In genomic region chr17:42894283-42895184, GRCh38 we compare ENCODE assay signal across 13 cellular contexts. TPM values are rescaled to one million over a fixed set of nuclear protein-coding genes. Genes with fewer than 3 reads are reported as not detected.
DNase-seq lines count a peak whose midpoint lies in the region; ATAC-seq and TF ChIP-seq lines count a peak whose summit lies in the region.
"Had no signal": no experiment of that assay in that cellular context is flagged by ENCODE, and none has a peak within 500 bp of the region (broad histone marks: within the 10 kb centered on the region; RNA-seq: fewer than 3 reads in every experiment).

No MANE protein-coding gene starts in this region.

- TF ChIP-seq CTCF in heart left ventricle (IDR thresholded peaks at IDR 0.05) (no peak), esophagus squamous epithelium (IDR thresholded peaks at IDR 0.05) (no peak), nephron (IDR thresholded peaks at IDR 0.05; ENCODE audit: unreplicated experiment in 3 of 3) (no peak), vagina (IDR thresholded peaks at IDR 0.05) (no peak)

- TF ChIP-seq POLR2A in heart left ventricle (IDR thresholded peaks at IDR 0.05) (no peak), esophagus squamous epithelium (IDR thresholded peaks at IDR 0.05) (no peak), vagina (IDR thresholded peaks at IDR 0.05) (no peak)

- peaks cover 16% of the 10 kb centered on the region for H3K4me1 Mint-ChIP-seq in nephron
- no peaks in the 10 kb centered on the region for H3K4me1 Mint-ChIP-seq in activated CD8-positive, alpha-beta T cell treated with anti-CD3 and anti-CD28 coated beads, Interleukin-2, amount 10 ng/mL, durations not matched to agents 7 days and 5 days (ENCODE audit: low read depth)
- H3K4me1 Mint-ChIP-seq in T-cell: peaks cover 0 to 1% (median 0%) of the 10 kb centered on the region in 3 donors
- H3K4me1 Mint-ChIP-seq: activated naive CD8-positive, alpha-beta T cell treated with anti-CD3 and anti-CD28 coated beads, Interleukin-2, amount 50 U/mL, for 24 hours had no signal

- ATAC-seq in heart left ventricle (no peak), Right ventricle myocardium inferior (no peak), HG02588 (IDR thresholded peaks at IDR 0.05; ENCODE audit: unreplicated experiment) (no peak), T-cell (replicated peaks in 1 of 4) (no peak)
- ATAC-seq in activated CD8-positive, alpha-beta T cell treated with anti-CD3 and anti-CD28 coated beads, Interleukin-2, amount 10 ng/mL, durations not matched to agents 7 days and 5 days: no peak
- ATAC-seq: activated naive CD8-positive, alpha-beta T cell treated with anti-CD3 and anti-CD28 coated beads, Interleukin-2, amount 50 U/mL, for 24 hours had no signal

- intact Hi-C loops in heart left ventricle (cut with DNase I) (loop anchor here in 1 of 10 donors (5.0 kb wide), 1 partner anchor 47 kb away; no protein-coding TSS in a partner anchor), Right ventricle myocardium inferior (cut with DNase I) (no loop called here), esophagus squamous epithelium (cut with DNase I) (no loop called here), vagina (cut with DNase I) (no loop called here)

- no peaks in the 10 kb centered on the region for H3K27me3 ChIP-seq in heart left ventricle
- H3K27me3 ChIP-seq in esophagus squamous epithelium: no peaks in the 10 kb centered on the region
- no peaks in the 10 kb centered on the region for H3K27me3 ChIP-seq in vagina
- H3K27me3 ChIP-seq: dorsolateral prefrontal cortex had no signal

- CTCF ChIA-PET in activated CD8-positive, alpha-beta T cell treated with anti-CD3 and anti-CD28 coated beads, Interleukin-2, amount 10 ng/mL, durations not matched to agents 7 days and 5 days (lab: Charles Lee): no interaction called here
- CTCF ChIA-PET in T-cell (lab: Charles Lee): no interaction called here

- H3K36me3 Mint-ChIP-seq in nephron (ENCODE audit: low read depth): no peaks in the 10 kb centered on the region
- H3K36me3 Mint-ChIP-seq in activated CD8-positive, alpha-beta T cell treated with anti-CD3 and anti-CD28 coated beads, Interleukin-2, amount 10 ng/mL, durations not matched to agents 7 days and 5 days (ENCODE audit: low read depth): no peaks in the 10 kb centered on the region
- no peaks in the 10 kb centered on the region for H3K36me3 Mint-ChIP-seq in T-cell

- H3K4me3 ChIP-seq in heart left ventricle (no peak overlapping the region), esophagus squamous epithelium (no peak overlapping the region), vagina (no peak overlapping the region)
- H3K4me3 ChIP-seq: dorsolateral prefrontal cortex had no signal

- H3K4me1 ChIP-seq in heart left ventricle (peaks cover 5 to 56% (median 35%) of the 10 kb centered on the region in 12 donors), esophagus squamous epithelium (peaks cover 4 to 51% (median 42%) of the 10 kb centered on the region in 3 donors), vagina (peaks cover 15% of the 10 kb centered on the region)

- WGBS in heart left ventricle, 4 donors: 77 to 83% (median 81%) methylated on average over 12 of the region's 12 CpGs
- WGBS in esophagus squamous epithelium, 2 donors: 73 to 83% methylated on average over 10 to 11 of the region's 12 CpGs

- no peaks in the 10 kb centered on the region for H3K9me3 ChIP-seq in heart left ventricle
- no peaks in the 10 kb centered on the region for H3K9me3 ChIP-seq in esophagus squamous epithelium
- no peaks in the 10 kb centered on the region for H3K9me3 ChIP-seq in vagina

- H3K4me3 Mint-ChIP-seq in nephron (peak overlapping the region in 1 of 3 experiments; percentile 14), T-cell (no peak overlapping the region)
- no peak overlapping the region for H3K4me3 Mint-ChIP-seq in activated CD8-positive, alpha-beta T cell treated with anti-CD3 and anti-CD28 coated beads, Interleukin-2, amount 10 ng/mL, durations not matched to agents 7 days and 5 days
- H3K4me3 Mint-ChIP-seq: activated naive CD8-positive, alpha-beta T cell treated with anti-CD3 and anti-CD28 coated beads, Interleukin-2, amount 50 U/mL, for 24 hours had no signal

- POLR2A ChIA-PET in activated CD8-positive, alpha-beta T cell treated with anti-CD3 and anti-CD28 coated beads, Interleukin-2, amount 10 ng/mL, durations not matched to agents 7 days and 5 days (lab: Charles Lee): no interaction called here
- POLR2A ChIA-PET in T-cell (lab: Charles Lee): no interaction called here

- H3K9me3 Mint-ChIP-seq in nephron (no peaks in the 10 kb centered on the region), T-cell (no peaks in the 10 kb centered on the region)
- H3K9me3 Mint-ChIP-seq in activated CD8-positive, alpha-beta T cell treated with anti-CD3 and anti-CD28 coated beads, Interleukin-2, amount 10 ng/mL, durations not matched to agents 7 days and 5 days (ENCODE audit: insufficient read depth): no peaks in the 10 kb centered on the region
- H3K9me3 Mint-ChIP-seq: activated naive CD8-positive, alpha-beta T cell treated with anti-CD3 and anti-CD28 coated beads, Interleukin-2, amount 50 U/mL, for 24 hours had no signal

- H3K27ac ChIP-seq in heart left ventricle (peak overlapping the region in 7 of 12 donors; percentile 4 to 84 (median 15)), esophagus squamous epithelium (peak overlapping the region; percentile 4 to 75 (median 40)), vagina (peak overlapping the region; percentile 55)
- H3K27ac ChIP-seq: dorsolateral prefrontal cortex had no signal

- DNase-seq in heart left ventricle: no peak
- no peak for DNase-seq in Right ventricle myocardium inferior (ENCODE audit: missing footprints)
- no peak for DNase-seq in esophagus squamous epithelium (lab: John Stamatoyannopoulos, UW)
- DNase-seq in vagina (ENCODE audit: extremely low spot score in 2 of 2): no peak
- DNase-seq in activated CD8-positive, alpha-beta T cell treated with anti-CD3 and anti-CD28 coated beads, Interleukin-2, amount 10 ng/mL, durations not matched to agents 7 days and 5 days: no peak
- no peak for DNase-seq in T-cell
- DNase-seq: activated CD4-positive, CD25-positive, alpha-beta regulatory T cell treated with anti-CD3 and anti-CD28 coated beads, Interleukin-2, amount 50 U/mL, for 72 hours; activated naive CD8-positive, alpha-beta T cell treated with anti-CD3 and anti-CD28 coated beads, Interleukin-2, amount 50 U/mL, for 24 hours had no signal

- H3K27me3 Mint-ChIP-seq in nephron (ENCODE audit: low read depth) (peaks cover 5% of the 10 kb centered on the region), T-cell (peaks cover 4 to 27% of the 10 kb centered on the region in 2 donors)
- peaks cover 14% of the 10 kb centered on the region for H3K27me3 Mint-ChIP-seq in activated CD8-positive, alpha-beta T cell treated with anti-CD3 and anti-CD28 coated beads, Interleukin-2, amount 10 ng/mL, durations not matched to agents 7 days and 5 days (ENCODE audit: low read depth)

- no peaks in the 10 kb centered on the region for H3K36me3 ChIP-seq in heart left ventricle
- H3K36me3 ChIP-seq in esophagus squamous epithelium: no peaks in the 10 kb centered on the region
- H3K36me3 ChIP-seq in vagina: no peaks in the 10 kb centered on the region

- H3K27ac Mint-ChIP-seq in nephron (peak overlapping the region; percentile 79 to 96 (median 90)), T-cell (no peak overlapping the region)
- H3K27ac Mint-ChIP-seq in activated CD8-positive, alpha-beta T cell treated with anti-CD3 and anti-CD28 coated beads, Interleukin-2, amount 10 ng/mL, durations not matched to agents 7 days and 5 days: no peak overlapping the region
- H3K27ac Mint-ChIP-seq: activated naive CD8-positive, alpha-beta T cell treated with anti-CD3 and anti-CD28 coated beads, Interleukin-2, amount 50 U/mL, for 24 hours had no signal

RNA-seq across cellular contexts. Expression of gene G6PC1, which starts 6.1 kb away (rescaled TPM):
- total RNA-seq in heart left ventricle (not detected), Right ventricle myocardium inferior (not detected), esophagus squamous epithelium (not detected), vagina (not detected), T-cell (under 1 TPM in 3 of 5 donors, not detected in 2; 0.19 to 0.30 (median 0.20) TPM)
- not detected for polyA plus RNA-seq in heart left ventricle
- total RNA-seq in activated CD8-positive, alpha-beta T cell treated with anti-CD3 and anti-CD28 coated beads, Interleukin-2, amount 10 ng/mL, durations not matched to agents 7 days and 5 days: not detected
- total RNA-seq: dorsolateral prefrontal cortex, frontal cortex, temporal lobe had no signal

RNA-seq across cellular contexts. Expression of gene AOC3, which starts 43.5 kb away (rescaled TPM):
- total RNA-seq in heart left ventricle (10 to 100 TPM in 4 of 9 donors, 1 to 10 TPM in 5; 3.9 to 55.4 (median 9.2) TPM), Right ventricle myocardium inferior (15.1 TPM), esophagus squamous epithelium (10 to 100 TPM in 1 of 4 donors, 1 to 10 TPM in 3; 3.3 to 24.0 (median 6.6) TPM), vagina (31.7 TPM), T-cell (1 to 10 TPM; 1.2 to 2.1 (median 1.2) TPM)
- polyA plus RNA-seq in heart left ventricle: 10 to 100 TPM; 10.2 to 11.8 TPM
- 1 to 10 TPM; 1.0 to 1.4 TPM for total RNA-seq in activated CD8-positive, alpha-beta T cell treated with anti-CD3 and anti-CD28 coated beads, Interleukin-2, amount 10 ng/mL, durations not matched to agents 7 days and 5 days

RNA-seq across cellular contexts. Expression of gene AOC2, which starts 50.2 kb away (rescaled TPM):
- total RNA-seq in heart left ventricle: under 1 TPM; 0.21 to 0.88 (median 0.44) TPM
- under 1 TPM; 0.23 to 0.50 TPM for polyA plus RNA-seq in heart left ventricle
- 0.43 TPM for total RNA-seq in Right ventricle myocardium inferior
- total RNA-seq in esophagus squamous epithelium: 1 to 10 TPM in 2 of 4 donors, under 1 TPM in 2; 0.61 to 2.1 (median 1.2) TPM
- total RNA-seq in vagina: 2.2 TPM
- 1 to 10 TPM; 2.0 to 2.1 TPM for total RNA-seq in activated CD8-positive, alpha-beta T cell treated with anti-CD3 and anti-CD28 coated beads, Interleukin-2, amount 10 ng/mL, durations not matched to agents 7 days and 5 days
- total RNA-seq in T-cell: 1 to 10 TPM; 2.2 to 3.7 (median 3.2) TPM

Comparison
In these comparisons a context has a peak if more than half of its experiments do, and no peak if none do; other contexts are left out.
1. H3K27ac Mint-ChIP-seq: peak in nephron (3 of 3); none in activated CD8-positive, alpha-beta T cell treated with anti-CD3 and anti-CD28 coated beads, Interleukin-2, amount 10 ng/mL, durations not matched to agents 7 days and 5 days (single experiment) and T-cell (0 of 2).
2. Peak in every context shown above with its lines, with median percentiles within 50 percentile points of each other: H3K27ac ChIP-seq.